15 cellular contexts compared by ENCODE assay signal in the genomic region with DNA sequence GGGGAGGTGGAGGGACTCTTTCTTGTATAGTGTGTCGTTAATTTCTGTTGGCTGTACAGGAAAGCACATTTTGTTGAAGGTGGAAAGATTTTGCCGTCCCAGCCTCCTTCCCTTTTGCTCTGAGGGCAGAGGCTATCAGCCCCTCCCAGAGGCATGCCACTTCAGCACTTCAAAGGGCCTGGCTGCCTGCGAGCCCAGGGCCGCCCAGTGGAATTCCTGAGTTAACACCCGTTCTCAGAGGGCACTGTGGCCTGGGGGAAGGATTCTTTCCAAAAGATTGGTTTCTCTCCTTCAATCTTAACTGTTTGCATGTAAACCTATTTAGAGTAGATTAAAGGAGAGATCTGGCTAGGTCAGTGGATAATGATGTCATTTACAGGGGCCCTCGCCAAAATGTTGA.
A peak's percentile ranks its signal among the peaks of the same experiment; 100 is the strongest.
DNase-seq lines count a peak whose midpoint lies in the region; ATAC-seq and TF ChIP-seq lines count a peak whose summit lies in the region.
"Had no signal": no experiment of that assay in that cellular context is flagged by ENCODE, and none has a peak within 500 bp of the region (broad histone marks: within the 10 kb centered on the region; RNA-seq: fewer than 3 reads in every experiment).

No MANE protein-coding gene starts in this region.

- WGBS in mesodermal cell (ENCODE audit: insufficient coverage in 2 of 2), 2 experiments: 30 to 41% methylated on average over 2 to 4 of the region's 6 CpGs

- peak; percentile 68 for DNase-seq in NCI-H510A treated with DMSO at 0.1 percent for 48 hours (lab: John Stamatoyannopoulos, UW)
- no peak for DNase-seq in thoracic aorta (ENCODE audit: low spot score)
- DNase-seq in GM10266 (ENCODE audit: extremely low spot score): no peak
- no peak for DNase-seq in activated T-cell treated with anti-CD3 and anti-CD28 coated beads, Interleukin-2, amount 50 U/mL, for 4 hours
- DNase-seq in activated CD4-positive, CD25-positive, alpha-beta regulatory T cell (lab: John Stamatoyannopoulos, UW): no peak
- DNase-seq: activated T-cell treated with anti-CD3 and anti-CD28 coated beads, Interleukin-2, amount 50 U/mL, for 48 hours; foreskin melanocyte; NCI-H1105; OCI-M1; stimulated activated naive CD4-positive, alpha-beta T cell treated with Interleukin-2 at 50 U/mL for 16 hours had no signal

- H3K4me1 Mint-ChIP-seq in activated T-cell treated with anti-CD3 and anti-CD28 coated beads, Interleukin-2, amount 50 U/mL, for 4 hours (ENCODE audit: low read depth): no peaks in the 10 kb centered on the region
- H3K4me1 Mint-ChIP-seq: central memory CD8-positive, alpha-beta T cell; memory B cell had no signal

- peaks cover 6% of the 10 kb centered on the region for H3K36me3 Mint-ChIP-seq in activated T-cell treated with anti-CD3 and anti-CD28 coated beads, Interleukin-2, amount 50 U/mL, for 4 hours (ENCODE audit: insufficient read depth)

- no peaks in the 10 kb centered on the region for H3K9me3 Mint-ChIP-seq in activated T-cell treated with anti-CD3 and anti-CD28 coated beads, Interleukin-2, amount 50 U/mL, for 4 hours
- H3K9me3 Mint-ChIP-seq: central memory CD8-positive, alpha-beta T cell; memory B cell had no signal

- peaks cover 75% of the 10 kb centered on the region for H3K36me3 ChIP-seq in mesodermal cell (ENCODE audit: control insufficient read depth, insufficient read depth, low read length)
- H3K36me3 ChIP-seq in thoracic aorta: peaks cover 27% of the 10 kb centered on the region

- no peak overlapping the region for H3K4me3 ChIP-seq in mesodermal cell (ENCODE audit: extremely low read depth, insufficient read depth, low read length, poor library complexity, severe bottlenecking)
- H3K4me3 ChIP-seq in thoracic aorta: peak overlapping the region; percentile 35

- no peaks in the 10 kb centered on the region for H3K27me3 ChIP-seq in thoracic aorta (replicated peaks; ENCODE audit: insufficient read depth)

- H3K4me1 ChIP-seq in mesodermal cell (ENCODE audit: control insufficient read depth, insufficient read depth, low read length, poor library complexity, severe bottlenecking) (peaks cover 33% of the 10 kb centered on the region), thoracic aorta (ENCODE audit: control insufficient read depth in 1 of 2, low read depth in 2 of 2) (peaks cover 60 to 100% of the 10 kb centered on the region in 2 donors)

- TF ChIP-seq CTCF in thoracic aorta (IDR thresholded peaks at IDR 0.05) (peak; percentile 19), GM10266 (IDR thresholded peaks at IDR 0.05; ENCODE audit: control insufficient read depth, insufficient read depth, low read depth, missing control alignments) (no peak)

- no peak overlapping the region for H3K4me3 Mint-ChIP-seq in activated T-cell treated with anti-CD3 and anti-CD28 coated beads, Interleukin-2, amount 50 U/mL, for 4 hours
- H3K4me3 Mint-ChIP-seq: central memory CD8-positive, alpha-beta T cell; memory B cell had no signal

- ATAC-seq in esophagus mucosa (peak; percentile 21), thoracic aorta (ENCODE audit: insufficient number of reproducible peaks, low FRiP score, low read depth) (no peak), GM21528 (IDR thresholded peaks at IDR 0.05; ENCODE audit: low FRiP score, unreplicated experiment) (no peak)
- ATAC-seq in activated T-cell treated with anti-CD3 and anti-CD28 coated beads, Interleukin-2, amount 50 U/mL, for 4 hours: no peak

- H3K27me3 Mint-ChIP-seq in activated T-cell treated with anti-CD3 and anti-CD28 coated beads, Interleukin-2, amount 50 U/mL, for 4 hours (ENCODE audit: low read depth): no peaks in the 10 kb centered on the region
- H3K27me3 Mint-ChIP-seq: central memory CD8-positive, alpha-beta T cell; memory B cell had no signal

- H3K9me3 ChIP-seq in mesodermal cell (ENCODE audit: control insufficient read depth, low read length) (no peaks in the 10 kb centered on the region), thoracic aorta (no peaks in the 10 kb centered on the region)

- peak overlapping the region; percentile 36 for H3K27ac ChIP-seq in mesodermal cell (ENCODE audit: low read depth, low read length, severe bottlenecking)
- peak overlapping the region; percentile 87 to 89 for H3K27ac ChIP-seq in thoracic aorta
